18 cellular contexts compared by ENCODE assay signal in genomic region chr10:48525113-48525512, GRCh38.
DNase-seq lines count a peak whose midpoint lies in the region; ATAC-seq and TF ChIP-seq lines count a peak whose summit lies in the region.
"Had no signal": no experiment of that assay in that cellular context is flagged by ENCODE, and none has a peak within 500 bp of the region (broad histone marks: within the 10 kb centered on the region; RNA-seq: fewer than 3 reads in every experiment).

No MANE protein-coding gene starts in this region.

- H3K56ac ChIP-seq in H9 (ENCODE audit: insufficient read length, low read depth, low read length): no peak overlapping the region

- no peaks in the 10 kb centered on the region for H3K27me3 ChIP-seq in H9 (ENCODE audit: insufficient read depth, low read length)
- H3K27me3 ChIP-seq: SJCRH30 had no signal

- CTCF ChIA-PET in activated B cell treated with CpG ODN at 0.5 μM for 24 hours (lab: Charles Lee): interaction anchor here (1.0 kb wide), 1 partner anchor 132 kb away, joined by 4 read pairs; no protein-coding TSS in a partner anchor

- H4K5ac ChIP-seq in H9 (ENCODE audit: insufficient read length, low read depth, low read length): no peak overlapping the region

- no peak overlapping the region for H2BK20ac ChIP-seq in H9 (ENCODE audit: low read depth, low read length, poor library complexity, severe bottlenecking)

- no peaks in the 10 kb centered on the region for H3K4me1 ChIP-seq in H9 (ENCODE audit: insufficient read depth, low read length)

- peaks cover 0 to 3% (median 0%) of the 10 kb centered on the region in 3 experiments; a peak in 1 of 7 replicates for H3K36me3 Mint-ChIP-seq in H9 (ENCODE audit: insufficient read depth in 1 of 3, low read depth in 3 of 3)
- no peaks in the 10 kb centered on the region for H3K36me3 Mint-ChIP-seq in activated B cell treated with CpG ODN at 0.5 μM for 24 hours (ENCODE audit: low read depth)
- H3K36me3 Mint-ChIP-seq: CD8-positive, alpha-beta memory T cell had no signal

- peaks cover 6% of the 10 kb centered on the region for H3K23me2 ChIP-seq in H9 (ENCODE audit: insufficient read length, low read depth, low read length, poor library complexity, severe bottlenecking)

- H3K27me3 Mint-ChIP-seq in H9 (ENCODE audit: low read depth) (peaks cover 19% of the 10 kb centered on the region), activated B cell treated with CpG ODN at 0.5 μM for 24 hours (peaks cover 37% of the 10 kb centered on the region)

- no peak overlapping the region for H3K23ac ChIP-seq in H9 (ENCODE audit: insufficient read length, low read depth, low read length)

- H3K27ac Mint-ChIP-seq in H9 (no peak overlapping the region), activated B cell treated with CpG ODN at 0.5 μM for 24 hours (no peak overlapping the region)

- no peaks in the 10 kb centered on the region for H3K79me1 ChIP-seq in H9 (ENCODE audit: insufficient read depth, low read depth, low read length, poor library complexity, severe bottlenecking)

- peaks cover 27 to 34% of the 10 kb centered on the region in 2 experiments for H3K4me1 Mint-ChIP-seq in H9
- peaks cover 2% of the 10 kb centered on the region for H3K4me1 Mint-ChIP-seq in activated B cell treated with CpG ODN at 0.5 μM for 24 hours

- H2BK120ac ChIP-seq in H9 (ENCODE audit: low read depth, low read length, poor library complexity, severe bottlenecking): no peak overlapping the region

- H3K9me3 Mint-ChIP-seq in H9 (peaks cover 3 to 6% of the 10 kb centered on the region in 2 experiments; a peak in 2 of 5 replicates), activated B cell treated with CpG ODN at 0.5 μM for 24 hours (peaks cover 4% of the 10 kb centered on the region)

- WGBS in H9 (ENCODE audit: extremely low coverage, insufficient read length, low lambda C conversion rate): no CpG with 5 or more reads among the region's 5 CpGs

- H4K91ac ChIP-seq in H9 (ENCODE audit: insufficient read length, low read depth, low read length): no peak overlapping the region

- H2BK5ac ChIP-seq in H9 (ENCODE audit: insufficient read length, low read length): no peak overlapping the region

- ATAC-seq in activated B cell treated with CpG ODN at 0.5 μM for 24 hours (ENCODE audit: low read depth) (no peak), sciatic nerve (no peak), HG03280 (IDR thresholded peaks at IDR 0.05; ENCODE audit: unreplicated experiment) (no peak), HG02678 (IDR thresholded peaks at IDR 0.05; ENCODE audit: unreplicated experiment) (no peak)
- ATAC-seq: GM12878 had no signal

- no peaks in the 10 kb centered on the region for H3K9me3 ChIP-seq in H9 (ENCODE audit: control insufficient read depth, low read depth, low read length)
- H3K9me3 ChIP-seq: SJCRH30 had no signal

- no peak overlapping the region for H3K4ac ChIP-seq in H9 (ENCODE audit: low read depth, low read length)

- H3K18ac ChIP-seq in H9 (ENCODE audit: insufficient read length, low read depth, low read length): no peak overlapping the region

- no peaks in the 10 kb centered on the region for H4K20me1 ChIP-seq in H9 (ENCODE audit: control insufficient read depth, insufficient read depth, insufficient read length)

- peaks cover 4% of the 10 kb centered on the region; the same call in 1 of the 2 replicates for H3K79me2 ChIP-seq in H9 (ENCODE audit: insufficient read depth, low read length)

- no peak overlapping the region for H2AFZ ChIP-seq in H9 (ENCODE audit: low read length)

- H3K4me3 Mint-ChIP-seq in H9 (peak overlapping the region in 1 of 2 experiments; percentile 74; a peak in 1 of 5 replicates), activated B cell treated with CpG ODN at 0.5 μM for 24 hours (peak overlapping the region; percentile 12)

- no peak overlapping the region for H4K8ac ChIP-seq in H9 (replicated peaks; ENCODE audit: insufficient read length, low read depth, low read length)

- H3K27ac ChIP-seq in H9 (ENCODE audit: insufficient read length, low read depth, low read length): no peak overlapping the region
- H3K27ac ChIP-seq: SJCRH30 had no signal

- POLR2A ChIA-PET in activated B cell treated with CpG ODN at 0.5 μM for 24 hours (lab: Charles Lee): no interaction called here

- no peak overlapping the region for H2BK15ac ChIP-seq in H9 (ENCODE audit: low read depth, low read length)

- DNase-seq in H9: peak; percentile 4
- no peak for DNase-seq in activated B cell treated with CpG ODN at 0.5 μM for 24 hours
- peak; percentile 55 for DNase-seq in mesenteric fat pad (ENCODE audit: low spot score)
- DNase-seq in sciatic nerve (ENCODE audit: low spot score): peak; percentile 33
- no peak for DNase-seq in NCI-H1694 treated with DMSO at 0.1 percent for 48 hours (lab: John Stamatoyannopoulos, UW)
- DNase-seq: C1 segment of cervical spinal cord; CD8-positive, alpha-beta memory T cell; DMS53; EL; HCEC 1CT; KBM-7; NCI-H187 treated with DMSO at 0.1 percent for 48 hours; NCI-H345; NCI-H526; SJCRH30 had no signal

- H2BK12ac ChIP-seq in H9 (ENCODE audit: insufficient read length, low read depth, low read length): no peak overlapping the region

- intact Hi-C loops in activated B cell treated with CpG ODN at 0.5 μM for 24 hours (cut with micrococcal nuclease) (no loop called here), sciatic nerve (cut with DNase I) (no loop called here)

- no peak overlapping the region for H2AK5ac ChIP-seq in H9 (ENCODE audit: insufficient read length, low read length)

- TF ChIP-seq CTCF in H9 (conservative IDR thresholded peaks at IDR 0.05) (no peak), activated B cell treated with CpG ODN at 0.5 μM for 24 hours (IDR thresholded peaks at IDR 0.05) (no peak)

- H3T11ph ChIP-seq in H9 (ENCODE audit: low read length): no peak overlapping the region

- H3K9ac ChIP-seq in H9 (ENCODE audit: extremely low read depth, insufficient read length, low read length): no peak overlapping the region

- no peak overlapping the region for H3K14ac ChIP-seq in H9 (ENCODE audit: insufficient read depth, low read length)

- no peak overlapping the region for H3K4me2 ChIP-seq in H9 (ENCODE audit: insufficient read depth, insufficient read length, low read length)

Comparison
In these comparisons a context has a peak if more than half of its experiments do, and no peak if none do; other contexts are left out.
1. DNase-seq: peak in H9 (single experiment), mesenteric fat pad (single experiment) and sciatic nerve (single experiment); none in activated B cell treated with CpG ODN at 0.5 μM for 24 hours (single experiment) and NCI-H1694 treated with DMSO at 0.1 percent for 48 hours (single experiment).